In genomic region chr2:217489145-217489960, GRCh38 we compare ENCODE assay signal across 13 cellular contexts.
DNase-seq lines count a peak whose midpoint lies in the region; ATAC-seq and TF ChIP-seq lines count a peak whose summit lies in the region.
"Had no signal": no experiment of that assay in that cellular context is flagged by ENCODE, and none has a peak within 500 bp of the region (broad histone marks: within the 10 kb centered on the region; RNA-seq: fewer than 3 reads in every experiment).

No MANE protein-coding gene starts in this region.

- CTCF ChIA-PET in RWPE1 (lab: Yijun Ruan, JAX), result interaction anchor here (0.5 to 0.7 kb wide), 4 partner anchors 13 to 793 kb away, joined by 3 read pairs; no protein-coding TSS in a partner anchor

- WGBS in smooth muscle cell (ENCODE audit: low lambda C conversion rate), result 83% methylated on average over 25 of the region's 25 CpGs

- intact Hi-C loops in head of caudate nucleus (cut with DNase I), result no loop called here

- H3K79me2 ChIP-seq in smooth muscle cell (ENCODE audit: low read depth), result no peaks in the 10 kb centered on the region

- H4K20me1 ChIP-seq in smooth muscle cell (ENCODE audit: low read depth), result no peaks in the 10 kb centered on the region

- H3K27me3 ChIP-seq in smooth muscle cell (ENCODE audit: low read depth), result no peaks in the 10 kb centered on the region
- H3K27me3 ChIP-seq: tibial artery had no signal

- no peaks in the 10 kb centered on the region for H3K4me1 ChIP-seq in smooth muscle cell (ENCODE audit: low read depth)
- H3K4me1 ChIP-seq: tibial artery had no signal

- H3K36me3 ChIP-seq in smooth muscle cell (ENCODE audit: low read depth), result no peaks in the 10 kb centered on the region
- H3K36me3 ChIP-seq: tibial artery had no signal

- H3K9ac ChIP-seq in smooth muscle cell (ENCODE audit: low read depth), result no peak overlapping the region

- POLR2A ChIA-PET in RWPE1 (lab: Yijun Ruan, JAX; ENCODE audit: low non-redundant PET), result no interaction called here

- no peaks in the 10 kb centered on the region for H3K9me3 ChIP-seq in smooth muscle cell (replicated peaks; ENCODE audit: low read depth)
- H3K9me3 ChIP-seq: tibial artery had no signal

- no peak overlapping the region for H3K4me2 ChIP-seq in smooth muscle cell

- DNase-seq in AG09319 (ENCODE audit: extremely low read depth, low read depth) (peak; percentile 32), HT1080 (ENCODE audit: low read depth) (peak; percentile 48), RWPE1 (ENCODE audit: low spot score) (peak; percentile 71), head of caudate nucleus (peak in 37 of 42 donors; percentile 7 to 74 (median 35)), UCSD-AML1 (lab: John Stamatoyannopoulos, UW; ENCODE audit: unreplicated experiment) (no peak), smooth muscle cell (lab: John Stamatoyannopoulos, UW; ENCODE audit: unreplicated experiment) (no peak)
- DNase-seq: activated CD4-positive, alpha-beta T cell treated with anti-CD3 and anti-CD28 coated beads for 1 hour; AML-193; SIG-M5; tibial artery had no signal

- no peak for ATAC-seq in GM18909 (IDR thresholded peaks at IDR 0.05; ENCODE audit: poor library complexity, unreplicated experiment)
- ATAC-seq in GM21528 (IDR thresholded peaks at IDR 0.05; ENCODE audit: low FRiP score, unreplicated experiment), result no peak

- H3K4me3 ChIP-seq in smooth muscle cell, result no peak overlapping the region
- H3K4me3 ChIP-seq: tibial artery had no signal

- no peak for TF ChIP-seq CTCF in AG09319 (IDR thresholded peaks at IDR 0.05; ENCODE audit: low read depth, low read length)
- no peak for TF ChIP-seq CTCF in RWPE1 (conservative IDR thresholded peaks at IDR 0.05; ENCODE audit: low read depth)
- no peak for TF ChIP-seq CTCF in smooth muscle cell (IDR thresholded peaks at IDR 0.05; ENCODE audit: borderline replicate concordance, insufficient read depth, poor library complexity, severe bottlenecking)

- no peak overlapping the region for H3K27ac ChIP-seq in RWPE1
- no peak overlapping the region for H3K27ac ChIP-seq in smooth muscle cell (ENCODE audit: low read depth)
- H3K27ac ChIP-seq: epithelial cell of prostate, tibial artery had no signal

- no peaks in the 10 kb centered on the region for H3F3A ChIP-seq in smooth muscle cell (ENCODE audit: low read depth)

- H2AFZ ChIP-seq in smooth muscle cell (ENCODE audit: low read depth), result no peak overlapping the region

Comparison
In these comparisons a context has a peak if more than half of its experiments do, and no peak if none do; other contexts are left out.
1. DNase-seq: peak in AG09319 (single experiment), HT1080 (single experiment), RWPE1 (single experiment) and head of caudate nucleus (37 of 42); none in UCSD-AML1 (single experiment) and smooth muscle cell (single experiment).